19 cellular contexts compared by ENCODE assay signal in genomic region chr14:95304342-95304741, GRCh38. TPM values are rescaled to one million over a fixed set of nuclear protein-coding genes. Genes with fewer than 3 reads are reported as not detected.
DNase-seq lines count a peak whose midpoint lies in the region; ATAC-seq and TF ChIP-seq lines count a peak whose summit lies in the region.
"Had no signal": no experiment of that assay in that cellular context is flagged by ENCODE, and none has a peak within 500 bp of the region (broad histone marks: within the 10 kb centered on the region; RNA-seq: fewer than 3 reads in every experiment).

No MANE protein-coding gene starts in this region.

- H3K4me1 ChIP-seq in BLaER1 treated with 17β-estradiol and CSF1 and Interleukin-3, amounts not matched to agents 10 nM and 100 nM: peaks cover 20 to 82% (median 73%) of the 10 kb centered on the region in 10 experiments
- no peaks in the 10 kb centered on the region for H3K4me1 ChIP-seq in uterus

- ATAC-seq in HG02870 (IDR thresholded peaks at IDR 0.05; ENCODE audit: unreplicated experiment): no peak
- ATAC-seq in HG03342 (IDR thresholded peaks at IDR 0.05; ENCODE audit: unreplicated experiment): no peak
- no peak for ATAC-seq in HG03521 (IDR thresholded peaks at IDR 0.05; ENCODE audit: unreplicated experiment)
- ATAC-seq: CD8-positive, alpha-beta T cell had no signal

- no peak overlapping the region for H3K4me3 ChIP-seq in BLaER1 treated with 17β-estradiol and CSF1 and Interleukin-3, amounts not matched to agents 10 nM and 100 nM
- no peak overlapping the region for H3K4me3 ChIP-seq in WERI-Rb-1 (ENCODE audit: low read depth, low read length)
- no peak overlapping the region for H3K4me3 ChIP-seq in uterus

- H3K9me3 ChIP-seq in BLaER1 treated with 17β-estradiol and CSF1 and Interleukin-3, amounts not matched to agents 10 nM and 100 nM (replicated peaks in 1 of 11): peaks cover 0 to 3% (median 0%) of the 10 kb centered on the region in 11 experiments; a peak in 4 of 22 replicates
- H3K9me3 ChIP-seq in WERI-Rb-1 (ENCODE audit: severe bottlenecking) (peaks cover 9% of the 10 kb centered on the region), uterus (no peaks in the 10 kb centered on the region)

- H3K27me3 Mint-ChIP-seq in glutamatergic neuron (ENCODE audit: unreplicated experiment): peaks cover 7% of the 10 kb centered on the region

- no peak overlapping the region for H3K27ac ChIP-seq in BLaER1 treated with 17β-estradiol and CSF1 and Interleukin-3, amounts not matched to agents 10 nM and 100 nM
- H3K27ac ChIP-seq in WERI-Rb-1 (no peak overlapping the region), substantia nigra (ENCODE audit: low read depth, low read length, poor library complexity, severe bottlenecking) (peak overlapping the region; percentile 96), uterus (no peak overlapping the region)

- DNase-seq in WERI-Rb-1: peak; percentile 49
- DNase-seq in glutamatergic neuron: peak; percentile 50
- no peak for DNase-seq in substantia nigra (lab: John Stamatoyannopoulos, UW)
- no peak for DNase-seq in uterus
- DNase-seq: ACHN; CD8-positive, alpha-beta T cell; COR-L47; DMS153; DND-41; GDM1; GOT3; H9 had no signal

- intact Hi-C loops in uterus (cut with DNase I; ENCODE audit: low total_unique reads): no loop called here

- peaks cover 32% of the 10 kb centered on the region for H3K4me1 Mint-ChIP-seq in glutamatergic neuron (ENCODE audit: low read depth, unreplicated experiment)

- H3K36me3 Mint-ChIP-seq in glutamatergic neuron (ENCODE audit: unreplicated experiment): peaks cover 4% of the 10 kb centered on the region
- H3K36me3 Mint-ChIP-seq: CD8-positive, alpha-beta T cell had no signal

- H3K36me3 ChIP-seq in BLaER1 treated with 17β-estradiol and CSF1 and Interleukin-3, amounts not matched to agents 10 nM and 100 nM: no peaks in the 10 kb centered on the region; a peak in 1 of 22 replicates
- peaks cover 3% of the 10 kb centered on the region for H3K36me3 ChIP-seq in WERI-Rb-1
- H3K36me3 ChIP-seq in uterus: no peaks in the 10 kb centered on the region

- H3K27me3 ChIP-seq in BLaER1 treated with 17β-estradiol and CSF1 and Interleukin-3, amounts not matched to agents 10 nM and 100 nM: peaks cover 0 to 5% (median 0%) of the 10 kb centered on the region in 11 experiments; a peak in 1 of 22 replicates
- no peaks in the 10 kb centered on the region for H3K27me3 ChIP-seq in WERI-Rb-1 (ENCODE audit: insufficient read depth, low read depth, severe bottlenecking)
- H3K27me3 ChIP-seq in uterus: no peaks in the 10 kb centered on the region

- no peak overlapping the region for H3K27ac Mint-ChIP-seq in glutamatergic neuron (ENCODE audit: unreplicated experiment)
- H3K27ac Mint-ChIP-seq: B cell; CD8-positive, alpha-beta T cell; H9; IgD-negative memory B cell had no signal

- peak overlapping the region in 7 of 11 experiments; percentile 16 to 88 (median 80); a peak in 9 of 22 replicates for H3K4me2 ChIP-seq in BLaER1 treated with 17β-estradiol and CSF1 and Interleukin-3, amounts not matched to agents 10 nM and 100 nM

- no peak overlapping the region for H3K9ac ChIP-seq in BLaER1 treated with 17β-estradiol and CSF1 and Interleukin-3, amounts not matched to agents 10 nM and 100 nM

- peak overlapping the region; percentile 44 for H3K4me3 Mint-ChIP-seq in glutamatergic neuron (ENCODE audit: unreplicated experiment)
- H3K4me3 Mint-ChIP-seq: B cell; CD14-positive monocyte; CD8-positive, alpha-beta T cell; H9 had no signal

- no peak for TF ChIP-seq POLR2A in uterus (IDR thresholded peaks at IDR 0.05)

- no peak for TF ChIP-seq CTCF in WERI-Rb-1 (IDR thresholded peaks at IDR 0.05; ENCODE audit: low read depth, low read length)
- TF ChIP-seq CTCF in glutamatergic neuron (IDR thresholded peaks at IDR 0.05; ENCODE audit: partially characterized antibody, unreplicated experiment): no peak
- no peak for TF ChIP-seq CTCF in uterus (IDR thresholded peaks at IDR 0.05)

- peaks cover 0 to 29% (median 2%) of the 10 kb centered on the region in 11 experiments; a peak in 5 of 22 replicates for H4K20me1 ChIP-seq in BLaER1 treated with 17β-estradiol and CSF1 and Interleukin-3, amounts not matched to agents 10 nM and 100 nM

- peaks cover 6% of the 10 kb centered on the region for H3K9me3 Mint-ChIP-seq in glutamatergic neuron (ENCODE audit: unreplicated experiment)
- H3K9me3 Mint-ChIP-seq: CD8-positive, alpha-beta T cell; H9 had no signal

RNA-seq across cellular contexts. Expression of gene CLMN, which starts 15.4 kb away (rescaled TPM):
- 17.6 TPM for total RNA-seq in glutamatergic neuron (ENCODE audit: unreplicated experiment)
- 10 to 100 TPM in 2 of 4 donors, 1 to 10 TPM in 2; 5.0 to 55.0 (median 12.4) TPM for total RNA-seq in uterus

Comparison
In these comparisons a context has a peak if more than half of its experiments do, and no peak if none do; other contexts are left out.
1. DNase-seq: peak in WERI-Rb-1 (single experiment) and glutamatergic neuron (single experiment); none in substantia nigra (0 of 49) and uterus (0 of 2).